In genomic region chr15:75648156-75649000, GRCh38 we compare ENCODE assay signal across 8 cellular contexts. TPM values are rescaled to one million over a fixed set of nuclear protein-coding genes. Genes with fewer than 3 reads are reported as not detected.
DNase-seq lines count a peak whose midpoint lies in the region; TF ChIP-seq lines count a peak whose summit lies in the region.

No MANE protein-coding gene starts in this region.

- peaks cover 12% of the 10 kb centered on the region for H3K36me3 ChIP-seq in skeletal muscle satellite cell (ENCODE audit: insufficient read depth, low read length)

- peak overlapping the region; percentile 90 for H3K4me3 ChIP-seq in AG04450 (ENCODE audit: low read depth, low read length)
- H3K4me3 ChIP-seq in HL-60 (replicated peaks; ENCODE audit: insufficient read depth, low read length) = peak overlapping the region; percentile 85
- peak overlapping the region; percentile 95 for H3K4me3 ChIP-seq in iPS-18c (ENCODE audit: insufficient read depth, low read depth, low read length)
- H3K4me3 ChIP-seq in skeletal muscle satellite cell (ENCODE audit: low read length) = peak overlapping the region; percentile 90

- POLR2A ChIA-PET in AG04450 (lab: Yijun Ruan, JAX) = interaction anchor here (0.6 to 2.6 kb wide), 11 partner anchors 10 to 203 kb away, joined by 3 to 31 read pairs (median 11); partner anchors contain the start of gene SNUPN

- peak overlapping the region; percentile 95 for H3K27ac ChIP-seq in AG04450 (ENCODE audit: low read depth, low read length)
- H3K27ac ChIP-seq in HL-60 (replicated peaks) = no peak overlapping the region

- H3K9me3 ChIP-seq in AG04450 (ENCODE audit: control insufficient read depth, insufficient read depth, low read length) (no peaks in the 10 kb centered on the region; the same call in 1 of the 2 replicates), iPS-18c (ENCODE audit: control insufficient read depth, insufficient read depth, low read length) (no peaks in the 10 kb centered on the region), skeletal muscle satellite cell (replicated peaks; ENCODE audit: low read length) (no peaks in the 10 kb centered on the region)

- in situ Hi-C loops in GM13977 (cut with MboI; ENCODE audit: low pct_unique_long_range_greater_than_20kb, low sequenced_read_pairs, unreplicated experiment) = loop anchor here (25.0 kb wide), 1 partner anchor 286 kb away; the partner anchor contains the start of gene MAN2C1

- H3K27me3 ChIP-seq in AG04450 (ENCODE audit: control insufficient read depth, insufficient read depth, low read length) (no peaks in the 10 kb centered on the region), HL-60 (ENCODE audit: insufficient read depth, poor library complexity, severe bottlenecking) (no peaks in the 10 kb centered on the region), skeletal muscle satellite cell (ENCODE audit: control insufficient read depth, insufficient read depth, low read length) (no peaks in the 10 kb centered on the region)

- DNase-seq in AG04450 (ENCODE audit: low read depth, low spot score) (no peak), HL-60 (ENCODE audit: low read depth in 1 of 2, low spot score in 1 of 2) (no peak), astrocyte of the hippocampus (ENCODE audit: low read depth, low spot score) (peak; percentile 70), retina (no peak), GM13977 (ENCODE audit: low spot score) (no peak)
- DNase-seq in activated CD4-positive, alpha-beta T cell treated with anti-CD3 and anti-CD28 coated beads for 48 hours = no peak

- peak overlapping the region; percentile 92 for H3K9ac ChIP-seq in skeletal muscle satellite cell (ENCODE audit: low read depth, low read length)

- TF ChIP-seq CTCF in AG04450 (IDR thresholded peaks at IDR 0.05; ENCODE audit: low read depth, low read length) = no peak
- TF ChIP-seq CTCF in HL-60 (IDR thresholded peaks at IDR 0.05; ENCODE audit: insufficient read depth, low read length) = no peak
- no peak for TF ChIP-seq CTCF in GM13977 (IDR thresholded peaks at IDR 0.05; ENCODE audit: extremely low read depth, insufficient read depth, missing control alignments)

- peaks cover 61% of the 10 kb centered on the region for H3K4me1 ChIP-seq in skeletal muscle satellite cell (ENCODE audit: control insufficient read depth, insufficient read depth, low read length)

- CTCF ChIA-PET in AG04450 (lab: Charles Lee) = interaction anchor here (0.5 to 2.4 kb wide), 10 partner anchors 10 to 268 kb away, joined by 3 to 11 read pairs (median 4); partner anchors contain the start of gene SNUPN

- H3K4me2 ChIP-seq in skeletal muscle satellite cell (ENCODE audit: low read length) = peak overlapping the region; percentile 93

RNA-seq across cellular contexts. Expression of gene SNX33, which starts 0.7 kb away (rescaled TPM):
- 14.2 and 17.4 TPM in 2 replicates for polyA plus RNA-seq in AG04450 (2011; rRNA removed)
- 26.2 and 34.8 TPM in 2 replicates for polyA minus RNA-seq in AG04450 (2011; rRNA and poly(A)+ RNA removed)
- total RNA-seq in skeletal muscle satellite cell (2012; rRNA removed) = 15.2 and 16.8 TPM in 2 replicates

RNA-seq across cellular contexts. Expression of gene IMP3, which starts 8.4 kb away (rescaled TPM):
- 38.9 and 42.3 TPM in 2 replicates for polyA plus RNA-seq in AG04450 (2011; rRNA removed)
- 13.3 and 16.3 TPM in 2 replicates for polyA minus RNA-seq in AG04450 (2011; rRNA and poly(A)+ RNA removed)
- 130 and 165 TPM in 2 replicates for total RNA-seq in skeletal muscle satellite cell (2012; rRNA removed)

RNA-seq across cellular contexts. Expression of gene SNUPN, which starts 22.9 kb away (rescaled TPM):
- polyA plus RNA-seq in AG04450 (2011; rRNA removed) = 31.1 and 36.6 TPM in 2 replicates
- 20.2 and 23.6 TPM in 2 replicates for polyA minus RNA-seq in AG04450 (2011; rRNA and poly(A)+ RNA removed)
- total RNA-seq in skeletal muscle satellite cell (2012; rRNA removed) = 25.6 and 27.1 TPM in 2 replicates
